In the genomic region with DNA sequence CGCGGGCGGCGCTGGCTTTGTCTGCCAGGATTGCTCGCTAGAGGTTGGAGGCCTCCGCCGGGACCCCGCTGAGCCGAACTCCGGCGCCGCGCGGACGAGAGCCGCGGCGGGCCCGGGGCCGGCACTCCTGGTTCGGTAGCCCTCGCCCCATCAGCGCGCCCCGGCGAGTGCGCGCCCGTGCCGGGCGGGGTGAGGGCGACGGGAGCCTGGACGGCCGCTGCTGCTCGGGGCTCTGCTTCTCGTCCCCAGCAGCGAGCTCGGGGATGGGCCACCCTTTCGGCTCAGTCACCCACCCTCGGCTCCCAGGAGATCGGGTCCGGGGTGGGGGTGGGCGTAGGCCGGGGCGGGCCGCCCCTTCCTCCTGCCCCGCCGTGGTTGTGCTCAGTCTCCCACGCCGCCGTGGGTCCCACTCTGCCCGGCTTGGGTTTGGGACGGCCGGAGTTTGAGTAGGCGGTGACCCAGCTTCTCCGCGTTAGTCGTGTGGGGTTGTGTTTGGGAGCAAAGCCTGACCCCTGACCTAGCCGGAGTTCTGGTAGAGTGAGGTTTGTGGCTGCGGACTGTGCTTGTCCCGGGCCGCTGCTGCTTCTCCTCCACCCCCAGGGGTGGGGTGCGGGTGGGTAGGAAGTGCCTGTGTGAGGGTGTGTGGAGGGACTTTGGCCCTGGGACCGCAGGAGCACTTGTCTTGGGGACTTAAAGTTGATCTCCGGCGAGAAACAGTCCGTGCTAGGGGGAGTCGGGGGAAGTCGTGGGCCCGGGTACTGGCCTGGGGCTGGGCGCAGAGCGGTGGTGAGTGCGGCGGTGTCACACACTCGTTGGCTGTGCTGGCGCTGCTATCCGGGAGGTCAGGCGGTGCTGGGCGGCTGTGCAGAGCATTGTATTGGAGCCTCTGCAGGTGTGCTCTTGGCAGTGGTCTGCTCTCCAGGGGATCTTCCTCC, we compare ENCODE assay signal across 8 cellular contexts. TPM values are rescaled to one million over a fixed set of nuclear protein-coding genes. Genes with fewer than 3 reads are reported as not detected.
DNase-seq lines count a peak whose midpoint lies in the region; ATAC-seq and TF ChIP-seq lines count a peak whose summit lies in the region.

No MANE protein-coding gene starts in this region.

- H3K14ac ChIP-seq in neuronal stem cell (ENCODE audit: low read length), result peak overlapping the region; percentile 76

- peaks cover 52% of the 10 kb centered on the region for H3K79me2 ChIP-seq in DOHH2 (ENCODE audit: control insufficient read depth, low read length)

- DNase-seq in activated CD4-positive, CD25-positive, alpha-beta regulatory T cell treated with anti-CD3 and anti-CD28 coated beads, Interleukin-2, amount 50 U/mL, for 72 hours, result peak; percentile 69
- DNase-seq in fibroblast of villous mesenchyme (ENCODE audit: low read depth) (no peak), neuronal stem cell (ENCODE audit: low spot score) (no peak), NCI-H2029 (lab: John Stamatoyannopoulos, UW) (no peak), cerebellar nuclear complex (lab: John Stamatoyannopoulos, UW) (no peak)

- H3K4me1 ChIP-seq in DOHH2 (ENCODE audit: control insufficient read depth, low read length) (peaks cover 54% of the 10 kb centered on the region), neuronal stem cell (ENCODE audit: control insufficient read depth in 2 of 2, insufficient read depth in 1 of 2, low read depth in 1 of 2, low read length in 2 of 2) (peaks cover 22 to 30% of the 10 kb centered on the region in 2 donors)

- no peak overlapping the region for H4K91ac ChIP-seq in neuronal stem cell (ENCODE audit: low read depth, low read length, poor library complexity)

- H2BK120ac ChIP-seq in neuronal stem cell (ENCODE audit: low read depth, low read length), result peak overlapping the region; percentile 65

- H3K4ac ChIP-seq in neuronal stem cell (ENCODE audit: low read length), result peak overlapping the region; percentile 4

- H3K9ac ChIP-seq in neuronal stem cell (ENCODE audit: low read depth, low read length, poor library complexity), result peak overlapping the region; percentile 94

- peak overlapping the region; percentile 79 for H3K4me3 ChIP-seq in DOHH2 (ENCODE audit: low read length)
- H3K4me3 ChIP-seq in fibroblast of villous mesenchyme (ENCODE audit: low read depth, low read length), result peak overlapping the region; percentile 89
- peak overlapping the region; percentile 95 to 99 for H3K4me3 ChIP-seq in neuronal stem cell (ENCODE audit: low read length in 2 of 2)

- H2BK15ac ChIP-seq in neuronal stem cell (ENCODE audit: low read length), result peak overlapping the region; percentile 62

- H2BK5ac ChIP-seq in neuronal stem cell (ENCODE audit: low read length), result peak overlapping the region; percentile 87

- peak; percentile 19 for ATAC-seq in GM19467 (IDR thresholded peaks at IDR 0.05; ENCODE audit: unreplicated experiment)
- peak; percentile 25 for ATAC-seq in HG03521 (IDR thresholded peaks at IDR 0.05; ENCODE audit: unreplicated experiment)

- no peaks in the 10 kb centered on the region for H3K9me2 ChIP-seq in DOHH2 (replicated peaks; ENCODE audit: control insufficient read depth, low read length)

- peak overlapping the region; percentile 49 for H3K23ac ChIP-seq in neuronal stem cell (ENCODE audit: low read depth, low read length, poor library complexity)

- no CpG with 5 or more reads among the region's 80 CpGs for WGBS in neuronal stem cell (ENCODE audit: extremely low coverage in 2 of 2, insufficient read length in 2 of 2, insufficient replicate concordance in 1 of 2), 2 donors

- H2AFZ ChIP-seq in neuronal stem cell (ENCODE audit: low read length), result peak overlapping the region; percentile 91

- peak overlapping the region; percentile 25 for H2BK12ac ChIP-seq in neuronal stem cell (ENCODE audit: low read length)

- H3K27ac ChIP-seq in DOHH2 (ENCODE audit: low read depth, low read length) (peak overlapping the region; percentile 47), neuronal stem cell (replicated peaks; ENCODE audit: low read length) (peak overlapping the region; percentile 78)

- H3F3A ChIP-seq in DOHH2 (ENCODE audit: control insufficient read depth, insufficient read depth), result peaks cover 8% of the 10 kb centered on the region

- H3K27me3 ChIP-seq in DOHH2 (ENCODE audit: control insufficient read depth, low read length) (no peaks in the 10 kb centered on the region), neuronal stem cell (ENCODE audit: control insufficient read depth in 3 of 3, insufficient read depth in 3 of 3, low read depth in 1 of 3, low read length in 3 of 3) (no peaks in the 10 kb centered on the region)

- no peaks in the 10 kb centered on the region for H3K9me3 ChIP-seq in DOHH2 (ENCODE audit: control insufficient read depth, insufficient read depth, low read length)
- H3K9me3 ChIP-seq in neuronal stem cell (replicated peaks in 1 of 2; ENCODE audit: control insufficient read depth in 2 of 2, insufficient read depth in 1 of 2, low read depth in 1 of 2, low read length in 2 of 2), result peaks cover 0 to 2% of the 10 kb centered on the region in 2 donors

- H2AK5ac ChIP-seq in neuronal stem cell (ENCODE audit: low read depth, low read length), result peak overlapping the region; percentile 82

- no peak overlapping the region for H4K8ac ChIP-seq in neuronal stem cell (ENCODE audit: low read depth, low read length)

- H3K18ac ChIP-seq in neuronal stem cell (ENCODE audit: low read length), result peak overlapping the region; percentile 97

- peaks cover 11% of the 10 kb centered on the region for H4K20me1 ChIP-seq in DOHH2 (ENCODE audit: control insufficient read depth, insufficient read depth, low read depth, low read length)

- no peak for TF ChIP-seq CTCF in DOHH2 (IDR thresholded peaks at IDR 0.05; ENCODE audit: low read depth, low read length, poor library complexity, severe bottlenecking)
- no peak for TF ChIP-seq CTCF in fibroblast of villous mesenchyme (IDR thresholded peaks at IDR 0.05; ENCODE audit: insufficient read depth, low read depth, low read length)

- H3K79me1 ChIP-seq in neuronal stem cell (ENCODE audit: low read depth, low read length), result peaks cover 12% of the 10 kb centered on the region

- H3K36me3 ChIP-seq in DOHH2 (ENCODE audit: control insufficient read depth, low read length) (no peaks in the 10 kb centered on the region), neuronal stem cell (replicated peaks in 1 of 2; ENCODE audit: control insufficient read depth in 2 of 2, insufficient read depth in 2 of 2, low read length in 2 of 2) (peaks cover 0 to 24% of the 10 kb centered on the region in 2 donors)

- H3K4me2 ChIP-seq in DOHH2 (ENCODE audit: low read length) (peak overlapping the region; percentile 92), neuronal stem cell (ENCODE audit: insufficient read depth, low read length, poor library complexity, severe bottlenecking) (peak overlapping the region; percentile 76)

RNA-seq across cellular contexts. Expression of a gene that starts 0.7 kb away (rescaled TPM):
- total RNA-seq in fibroblast of villous mesenchyme, result 39.0 and 51.4 TPM in 2 replicates
- polyA plus RNA-seq in neuronal stem cell (2013, experiment 1 of 2), result 80.2 TPM
- 80.5 TPM for polyA plus RNA-seq in neuronal stem cell (2013, experiment 2 of 2)

RNA-seq across cellular contexts. Expression of a gene that starts 46.4 kb away (rescaled TPM):
- total RNA-seq in fibroblast of villous mesenchyme, result 79.0 and 80.5 TPM in 2 replicates
- 118 TPM for polyA plus RNA-seq in neuronal stem cell (2013, experiment 1 of 2)
- 122 TPM for polyA plus RNA-seq in neuronal stem cell (2013, experiment 2 of 2)
